Comparison of ENCODE assay signal across 15 cellular contexts in genomic region chr1:3393987-3394920, GRCh38.
DNase-seq lines count a peak whose midpoint lies in the region; ATAC-seq and TF ChIP-seq lines count a peak whose summit lies in the region.
"Had no signal": no experiment of that assay in that cellular context is flagged by ENCODE, and none has a peak within 500 bp of the region (broad histone marks: within the 10 kb centered on the region; RNA-seq: fewer than 3 reads in every experiment).

No MANE protein-coding gene starts in this region.

- H3K4me3 Mint-ChIP-seq in chondrocyte (ENCODE audit: unreplicated experiment) = peak overlapping the region; percentile 2
- no peak overlapping the region for H3K4me3 Mint-ChIP-seq in activated T-helper 1 cell treated with anti-CD3 and anti-CD28 coated beads, Interleukin-12 subunit alpha, Interleukin-12 subunit beta, Interleukin-2, Interleukin-4 antibody, amounts not matched to agents 30 ng/mL and 10 ng/mL and 1 ng/mL, durations not matched to agents 14 hours and 24 hours and 36 hours
- H3K4me3 Mint-ChIP-seq: activated CD8-positive, alpha-beta memory T cell treated with anti-CD3 and anti-CD28 coated beads, Interleukin-2, amount 10 ng/mL, durations not matched to agents 7 days and 5 days; activated naive CD4-positive, alpha-beta T cell treated with anti-CD3 and anti-CD28 coated beads for 36 hours; central memory CD8-positive, alpha-beta T cell; IgD-negative memory B cell had no signal

- H2BK5ac ChIP-seq in neuronal stem cell (ENCODE audit: low read length) = peak overlapping the region; percentile 62

- intact Hi-C loops in aorta (cut with DNase I) = loop anchor here in 1 of 2 donors (2.0 kb wide), 1 partner anchor 19 kb away; no protein-coding TSS in a partner anchor
- intact Hi-C loops in activated T-helper 1 cell treated with anti-CD3 and anti-CD28 coated beads, Interleukin-12 subunit alpha, Interleukin-12 subunit beta, Interleukin-2, Interleukin-4 antibody, amounts not matched to agents 30 ng/mL and 10 ng/mL and 1 ng/mL, durations not matched to agents 14 hours and 24 hours and 36 hours (cut with micrococcal nuclease) = no loop called here
- intact Hi-C loops in left lung (cut with DNase I) = no loop called here

- peaks cover 21% of the 10 kb centered on the region for H3K27me3 ChIP-seq in hepatocyte
- H3K27me3 ChIP-seq in neuronal stem cell (ENCODE audit: control insufficient read depth in 3 of 3, insufficient read depth in 3 of 3, low read depth in 1 of 3, low read length in 3 of 3) = peaks cover 5 to 94% (median 83%) of the 10 kb centered on the region in 3 experiments
- no peaks in the 10 kb centered on the region for H3K27me3 ChIP-seq in aorta (ENCODE audit: control insufficient read depth in 1 of 2, insufficient read depth in 2 of 2, low read length in 1 of 2)
- H3K27me3 ChIP-seq in left lung = peaks cover 35 to 96% of the 10 kb centered on the region in 2 donors

- DNase-seq in chondrocyte (ENCODE audit: low spot score) (no peak), hepatocyte (ENCODE audit: low spot score) (no peak), neuronal stem cell (ENCODE audit: low spot score) (no peak), aorta (no peak), left lung (no peak), cerebellar cortex (ENCODE audit: low spot score) (no peak)
- no peak for DNase-seq in activated T-helper 1 cell treated with anti-CD3 and anti-CD28 coated beads, Interleukin-12 subunit alpha, Interleukin-12 subunit beta, Interleukin-2, Interleukin-4 antibody, amounts not matched to agents 30 ng/mL and 10 ng/mL and 1 ng/mL, durations not matched to agents 14 hours and 24 hours and 36 hours (ENCODE audit: low spot score)
- DNase-seq: activated CD8-positive, alpha-beta memory T cell treated with anti-CD3 and anti-CD28 coated beads, Interleukin-2, amount 10 ng/mL, durations not matched to agents 7 days and 5 days; activated naive CD4-positive, alpha-beta T cell treated with anti-CD3 and anti-CD28 coated beads for 36 hours; CD4-positive, alpha-beta memory T cell; erythroblast; NCI-H1048; PC-3 had no signal

- H2BK12ac ChIP-seq in neuronal stem cell (ENCODE audit: low read length) = no peak overlapping the region

- H3K27ac ChIP-seq in hepatocyte (peak overlapping the region; percentile 65), neuronal stem cell (replicated peaks; ENCODE audit: low read length) (no peak overlapping the region), aorta (ENCODE audit: low read depth in 1 of 2, low read length in 2 of 2) (peak overlapping the region; percentile 80 to 97), left lung (no peak overlapping the region)

- no peak overlapping the region for H4K8ac ChIP-seq in neuronal stem cell (ENCODE audit: low read depth, low read length)

- no peak overlapping the region for H3K23ac ChIP-seq in neuronal stem cell (ENCODE audit: low read depth, low read length, poor library complexity)

- peaks cover 27% of the 10 kb centered on the region for H3K4me1 ChIP-seq in hepatocyte (ENCODE audit: insufficient read depth)
- peaks cover 2 to 13% of the 10 kb centered on the region in 2 donors for H3K4me1 ChIP-seq in neuronal stem cell (ENCODE audit: control insufficient read depth in 2 of 2, insufficient read depth in 1 of 2, low read depth in 1 of 2, low read length in 2 of 2)
- H3K4me1 ChIP-seq in aorta (ENCODE audit: control insufficient read depth in 1 of 2, insufficient read depth in 2 of 2, low read length in 2 of 2) = peaks cover 0 to 3% of the 10 kb centered on the region in 2 donors
- peaks cover 0 to 3% of the 10 kb centered on the region in 2 donors for H3K4me1 ChIP-seq in left lung

- no peak for TF ChIP-seq CTCF in chondrocyte (IDR thresholded peaks at IDR 0.05)
- no peak for TF ChIP-seq CTCF in hepatocyte (IDR thresholded peaks at IDR 0.05; ENCODE audit: poor library complexity)
- no peak for TF ChIP-seq CTCF in left lung (IDR thresholded peaks at IDR 0.05)

- peaks cover 27% of the 10 kb centered on the region for H3K4me1 Mint-ChIP-seq in chondrocyte (ENCODE audit: low read depth)
- H3K4me1 Mint-ChIP-seq in activated T-helper 1 cell treated with anti-CD3 and anti-CD28 coated beads, Interleukin-12 subunit alpha, Interleukin-12 subunit beta, Interleukin-2, Interleukin-4 antibody, amounts not matched to agents 30 ng/mL and 10 ng/mL and 1 ng/mL, durations not matched to agents 14 hours and 24 hours and 36 hours (ENCODE audit: low read depth) = no peaks in the 10 kb centered on the region
- H3K4me1 Mint-ChIP-seq: activated CD8-positive, alpha-beta memory T cell treated with anti-CD3 and anti-CD28 coated beads, Interleukin-2, amount 10 ng/mL, durations not matched to agents 7 days and 5 days; central memory CD8-positive, alpha-beta T cell had no signal

- no peaks in the 10 kb centered on the region for H3K9me3 Mint-ChIP-seq in chondrocyte (ENCODE audit: low read depth)
- no peaks in the 10 kb centered on the region for H3K9me3 Mint-ChIP-seq in activated T-helper 1 cell treated with anti-CD3 and anti-CD28 coated beads, Interleukin-12 subunit alpha, Interleukin-12 subunit beta, Interleukin-2, Interleukin-4 antibody, amounts not matched to agents 30 ng/mL and 10 ng/mL and 1 ng/mL, durations not matched to agents 14 hours and 24 hours and 36 hours
- H3K9me3 Mint-ChIP-seq: activated naive CD4-positive, alpha-beta T cell treated with anti-CD3 and anti-CD28 coated beads for 36 hours; CD4-positive, alpha-beta memory T cell; central memory CD8-positive, alpha-beta T cell; IgD-negative memory B cell had no signal

- H3K79me1 ChIP-seq in neuronal stem cell (ENCODE audit: low read depth, low read length) = no peaks in the 10 kb centered on the region

- H3K4me3 ChIP-seq in hepatocyte (no peak overlapping the region), neuronal stem cell (ENCODE audit: low read length in 2 of 2) (no peak overlapping the region), aorta (ENCODE audit: low read length in 2 of 2) (no peak overlapping the region), left lung (no peak overlapping the region)

- H3K9me3 ChIP-seq in hepatocyte (ENCODE audit: low read depth) (no peaks in the 10 kb centered on the region), neuronal stem cell (replicated peaks in 1 of 2; ENCODE audit: control insufficient read depth in 2 of 2, insufficient read depth in 1 of 2, low read depth in 1 of 2, low read length in 2 of 2) (no peaks in the 10 kb centered on the region), aorta (ENCODE audit: control insufficient read depth, low read length) (no peaks in the 10 kb centered on the region), left lung (no peaks in the 10 kb centered on the region)

- H3K27me3 Mint-ChIP-seq in chondrocyte (ENCODE audit: low read depth) = no peaks in the 10 kb centered on the region
- peaks cover 12% of the 10 kb centered on the region for H3K27me3 Mint-ChIP-seq in activated T-helper 1 cell treated with anti-CD3 and anti-CD28 coated beads, Interleukin-12 subunit alpha, Interleukin-12 subunit beta, Interleukin-2, Interleukin-4 antibody, amounts not matched to agents 30 ng/mL and 10 ng/mL and 1 ng/mL, durations not matched to agents 14 hours and 24 hours and 36 hours (ENCODE audit: insufficient read depth)

- no peak overlapping the region for H3K4ac ChIP-seq in neuronal stem cell (ENCODE audit: low read length)

- no peak overlapping the region for H3K14ac ChIP-seq in neuronal stem cell (ENCODE audit: low read length)

- H3K36me3 ChIP-seq in hepatocyte (replicated peaks; ENCODE audit: insufficient read depth, low read depth) (no peaks in the 10 kb centered on the region), neuronal stem cell (replicated peaks in 1 of 2; ENCODE audit: control insufficient read depth in 2 of 2, insufficient read depth in 2 of 2, low read length in 2 of 2) (no peaks in the 10 kb centered on the region), aorta (ENCODE audit: control insufficient read depth in 1 of 2, insufficient read depth in 2 of 2, low read length in 1 of 2) (no peaks in the 10 kb centered on the region), left lung (no peaks in the 10 kb centered on the region)

- no peaks in the 10 kb centered on the region for H3K9me2 ChIP-seq in hepatocyte (replicated peaks; ENCODE audit: insufficient read depth)

- no peak overlapping the region for H4K91ac ChIP-seq in neuronal stem cell (ENCODE audit: low read depth, low read length, poor library complexity)

- H2BK120ac ChIP-seq in neuronal stem cell (ENCODE audit: low read depth, low read length) = no peak overlapping the region

- 56% methylated on average over 17 of the region's 59 CpGs for WGBS in hepatocyte (ENCODE audit: low lambda C conversion rate, missing lambda C conversion rate)
- WGBS in neuronal stem cell (ENCODE audit: extremely low coverage in 2 of 2, insufficient read length in 2 of 2, insufficient replicate concordance in 1 of 2), 2 donors = no CpG with 5 or more reads among the region's 59 CpGs
- WGBS in aorta, 2 donors = 4 to 11% methylated on average over 32 to 59 of the region's 59 CpGs

- H3K27ac Mint-ChIP-seq in chondrocyte (ENCODE audit: unreplicated experiment) = no peak overlapping the region
- H3K27ac Mint-ChIP-seq in activated T-helper 1 cell treated with anti-CD3 and anti-CD28 coated beads, Interleukin-12 subunit alpha, Interleukin-12 subunit beta, Interleukin-2, Interleukin-4 antibody, amounts not matched to agents 30 ng/mL and 10 ng/mL and 1 ng/mL, durations not matched to agents 14 hours and 24 hours and 36 hours = no peak overlapping the region
- H3K27ac Mint-ChIP-seq: activated CD8-positive, alpha-beta memory T cell treated with anti-CD3 and anti-CD28 coated beads, Interleukin-2, amount 10 ng/mL, durations not matched to agents 7 days and 5 days; activated naive CD4-positive, alpha-beta T cell treated with anti-CD3 and anti-CD28 coated beads for 36 hours; CD4-positive, alpha-beta memory T cell; IgD-negative memory B cell had no signal

- H3K18ac ChIP-seq in neuronal stem cell (ENCODE audit: low read length) = no peak overlapping the region

- H2BK15ac ChIP-seq in neuronal stem cell (ENCODE audit: low read length) = peak overlapping the region; percentile 15

- no peaks in the 10 kb centered on the region for H3K79me2 ChIP-seq in hepatocyte

- peak; percentile 40 for ATAC-seq in aorta (ENCODE audit: low FRiP score)
- ATAC-seq in left lung = no peak
- ATAC-seq: activated CD8-positive, alpha-beta memory T cell treated with anti-CD3 and anti-CD28 coated beads, Interleukin-2, amount 10 ng/mL, durations not matched to agents 7 days and 5 days had no signal

- peak overlapping the region; percentile 60 for H2AK5ac ChIP-seq in neuronal stem cell (ENCODE audit: low read depth, low read length)

- H3K4me2 ChIP-seq in hepatocyte (peak overlapping the region; percentile 93), neuronal stem cell (ENCODE audit: insufficient read depth, low read length, poor library complexity, severe bottlenecking) (peak overlapping the region; percentile 71)

- H2AFZ ChIP-seq in hepatocyte = peak overlapping the region; percentile 8
- H2AFZ ChIP-seq in neuronal stem cell (ENCODE audit: low read length) = peak overlapping the region; percentile 92

- no peaks in the 10 kb centered on the region for H4K20me1 ChIP-seq in hepatocyte (ENCODE audit: insufficient read depth, poor library complexity, severe bottlenecking)

- no peaks in the 10 kb centered on the region for H3K36me3 Mint-ChIP-seq in chondrocyte (ENCODE audit: low read depth)
- no peaks in the 10 kb centered on the region for H3K36me3 Mint-ChIP-seq in activated T-helper 1 cell treated with anti-CD3 and anti-CD28 coated beads, Interleukin-12 subunit alpha, Interleukin-12 subunit beta, Interleukin-2, Interleukin-4 antibody, amounts not matched to agents 30 ng/mL and 10 ng/mL and 1 ng/mL, durations not matched to agents 14 hours and 24 hours and 36 hours (ENCODE audit: low read depth)
- H3K36me3 Mint-ChIP-seq: activated CD8-positive, alpha-beta memory T cell treated with anti-CD3 and anti-CD28 coated beads, Interleukin-2, amount 10 ng/mL, durations not matched to agents 7 days and 5 days; CD4-positive, alpha-beta memory T cell; IgD-negative memory B cell had no signal

- no peak overlapping the region for H3K9ac ChIP-seq in neuronal stem cell (ENCODE audit: low read depth, low read length, poor library complexity)

Comparison
In these comparisons a context has a peak if more than half of its experiments do, and no peak if none do; other contexts are left out.
1. H3K27ac ChIP-seq: peak in hepatocyte (single experiment) and aorta (2 of 2); none in neuronal stem cell (single experiment) and left lung (0 of 2).